8 cellular contexts compared by ENCODE assay signal in genomic region chr2:20594957-20595356, GRCh38. TPM values are rescaled to one million over a fixed set of nuclear protein-coding genes. Genes with fewer than 3 reads are reported as not detected.
A peak's percentile ranks its signal among the peaks of the same experiment; 100 is the strongest.
DNase-seq lines count a peak whose midpoint lies in the region; ATAC-seq, FAIRE-seq and TF ChIP-seq lines count a peak whose summit lies in the region.

No MANE protein-coding gene starts in this region.

- H4K91ac ChIP-seq in IMR-90 (ENCODE audit: insufficient read depth, low read depth, low read length): peak overlapping the region; percentile 84

- H3K36me3 ChIP-seq in IMR-90 (ENCODE audit: control insufficient read depth, insufficient read depth, low read length) (no peaks in the 10 kb centered on the region), heart right ventricle (no peaks in the 10 kb centered on the region)
- no peaks in the 10 kb centered on the region for H3K36me3 ChIP-seq in CD4-positive, alpha-beta memory T cell (ENCODE audit: insufficient read depth, low read length)

- DNase-seq in IMR-90 (no peak), heart right ventricle (peak in 1 of 2 donors; percentile 2), SHP77 treated with DMSO at 0.1 percent for 48 hours (lab: John Stamatoyannopoulos, UW) (no peak), D721Med (ENCODE audit: insufficient read length, low spot score) (no peak), HK-2 (ENCODE audit: unreplicated experiment) (no peak)
- DNase-seq in stimulated activated naive B cell treated with anti-CD40 and anti-IgM and Interleukin-4, amounts not matched to agents 10 μg/mL and 1 μg/mL and 100 μg/mL, for 72 hours: no peak
- no peak for DNase-seq in CD4-positive, alpha-beta memory T cell

- H3K56ac ChIP-seq in IMR-90 (ENCODE audit: extremely low read depth, insufficient read depth, low read length): no peak overlapping the region

- BruUV-seq in IMR-90 (replicated peaks; lab: Mats Ljungman, UMichigan): no TSS peak

- peak overlapping the region; percentile 85; the same call in 1 of the 2 replicates for H3K23ac ChIP-seq in IMR-90 (ENCODE audit: low read depth, low read length)

- peak overlapping the region; percentile 86 for H3K14ac ChIP-seq in IMR-90 (replicated peaks; ENCODE audit: low read depth, low read length)

- H3K9me1 ChIP-seq in IMR-90 (ENCODE audit: insufficient read depth, low read length): peaks cover 48% of the 10 kb centered on the region

- peaks cover 9 to 11% of the 10 kb centered on the region in 2 donors for H3K36me3 Mint-ChIP-seq in stimulated activated naive B cell treated with anti-CD40 and anti-IgM and Interleukin-4, amounts not matched to agents 10 μg/mL and 1 μg/mL and 100 μg/mL, for 72 hours
- H3K36me3 Mint-ChIP-seq in CD4-positive, alpha-beta memory T cell: peaks cover 0 to 5% of the 10 kb centered on the region in 2 donors

- H4K5ac ChIP-seq in IMR-90 (ENCODE audit: low read depth, low read length): 0 out of 2 replicates have a peak overlapping the region, but pooled peaks have one; percentile 10

- TF ChIP-seq RAD21 in IMR-90 (IDR thresholded peaks at IDR 0.05; ENCODE audit: low read length): no peak

- peak overlapping the region; percentile 23 to 76; a peak in 3 of 4 replicates for H4K8ac ChIP-seq in IMR-90 (ENCODE audit: low read depth in 2 of 2, low read length in 2 of 2)

- peak overlapping the region; percentile 47 for H2BK5ac ChIP-seq in IMR-90 (ENCODE audit: low read depth, low read length, poor library complexity, severe bottlenecking)

- H3K4me2 ChIP-seq in IMR-90 (ENCODE audit: low read depth, low read length): no peak overlapping the region

- H3K4me3 Mint-ChIP-seq in stimulated activated naive B cell treated with anti-CD40 and anti-IgM and Interleukin-4, amounts not matched to agents 10 μg/mL and 1 μg/mL and 100 μg/mL, for 72 hours: peak overlapping the region; percentile 61 to 68
- no peak overlapping the region for H3K4me3 Mint-ChIP-seq in CD4-positive, alpha-beta memory T cell

- dilution Hi-C loops in IMR-90 (cut with HindIII; ENCODE audit: low sequenced_read_pairs, unreplicated experiment): no loop called here

- no peak for FAIRE-seq in D721Med (lab: Jason Lieb, UNC)

- peaks cover 42% of the 10 kb centered on the region for H3K4me1 ChIP-seq in IMR-90 (ENCODE audit: control insufficient read depth, insufficient read depth, low read length)
- peaks cover 48 to 93% (median 76%) of the 10 kb centered on the region in 9 donors for H3K4me1 ChIP-seq in heart right ventricle
- H3K4me1 ChIP-seq in CD4-positive, alpha-beta memory T cell (ENCODE audit: insufficient read depth, low read length): no peaks in the 10 kb centered on the region

- H3K4ac ChIP-seq in IMR-90 (ENCODE audit: low read depth, low read length): peak overlapping the region; percentile 99

- 78% methylated on average over 3 of the region's 8 CpGs; no CpG with 5 or more reads in 1 of the 2 experiments for WGBS in IMR-90 (ENCODE audit: extremely low coverage in 2 of 2, insufficient read length in 1 of 2), 2 experiments
- 90% methylated on average over 8 of the region's 8 CpGs for WGBS in heart right ventricle, 2 donors

- H3K27me3 ChIP-seq in IMR-90 (ENCODE audit: control insufficient read depth, insufficient read depth, low read length) (no peaks in the 10 kb centered on the region), heart right ventricle (no peaks in the 10 kb centered on the region)
- no peaks in the 10 kb centered on the region for H3K27me3 ChIP-seq in CD4-positive, alpha-beta memory T cell (ENCODE audit: insufficient read depth, low read length)

- peak overlapping the region; percentile 97 for H2BK20ac ChIP-seq in IMR-90 (ENCODE audit: low read depth, low read length)

- CTCF ChIA-PET in IMR-90 (lab: Yijun Ruan, JAX): interaction anchor here (2.0 kb wide), 1 partner anchor 23 kb away, joined by 6 read pairs; no protein-coding TSS in a partner anchor
- CTCF ChIA-PET in CD4-positive, alpha-beta memory T cell (lab: Charles Lee; ENCODE audit: partially characterized antibody): interaction anchor here (1.4 to 2.5 kb wide), 2 partner anchors 47 to 66 kb away, joined by 4 to 8 read pairs; no protein-coding TSS in a partner anchor

- intact Hi-C loops in IMR-90 (cut with micrococcal nuclease): no loop called here
- intact Hi-C loops in heart right ventricle (cut with DNase I): loop anchor here in 2 of 10 donors (5.0 kb wide), 1 partner anchor 37 kb away; no protein-coding TSS in a partner anchor
- intact Hi-C loops in CD4-positive, alpha-beta memory T cell (cut with micrococcal nuclease): no loop called here

- H3K9me3 ChIP-seq in IMR-90 (ENCODE audit: control insufficient read depth, insufficient read depth, low read length): no peaks in the 10 kb centered on the region
- no peaks in the 10 kb centered on the region for H3K9me3 ChIP-seq in heart right ventricle
- H3K9me3 ChIP-seq in CD4-positive, alpha-beta memory T cell (ENCODE audit: control insufficient read depth in 1 of 2, low read length in 2 of 2): no peaks in the 10 kb centered on the region

- TF ChIP-seq CTCF in IMR-90 (conservative IDR thresholded peaks at IDR 0.05; ENCODE audit: low read depth, low read length): no peak
- TF ChIP-seq CTCF in heart right ventricle (IDR thresholded peaks at IDR 0.05): no peak
- no peak for TF ChIP-seq CTCF in D721Med (IDR thresholded peaks at IDR 0.05; ENCODE audit: insufficient read depth, missing control alignments)

- no peak overlapping the region for H3K4me3 ChIP-seq in IMR-90 (ENCODE audit: insufficient read depth, low read depth, low read length)
- no peak overlapping the region for H3K4me3 ChIP-seq in heart right ventricle
- no peak overlapping the region for H3K4me3 ChIP-seq in CD4-positive, alpha-beta memory T cell (ENCODE audit: low read length in 2 of 2)

- H3K79me1 ChIP-seq in IMR-90 (ENCODE audit: low read depth in 1 of 2, low read length in 2 of 2): peaks cover 0 to 7% of the 10 kb centered on the region in 2 experiments; a peak in 1 of 4 replicates

- no peak overlapping the region for H3K9ac ChIP-seq in IMR-90 (ENCODE audit: low read depth, low read length)

- H3K27ac Mint-ChIP-seq in stimulated activated naive B cell treated with anti-CD40 and anti-IgM and Interleukin-4, amounts not matched to agents 10 μg/mL and 1 μg/mL and 100 μg/mL, for 72 hours: peak overlapping the region; percentile 96
- H3K27ac Mint-ChIP-seq in CD4-positive, alpha-beta memory T cell: peak overlapping the region in 1 of 7 donors; percentile 8

- peak overlapping the region; percentile 100 for H2BK120ac ChIP-seq in IMR-90 (ENCODE audit: low read depth, low read length)

- no peaks in the 10 kb centered on the region for H3K9me3 Mint-ChIP-seq in stimulated activated naive B cell treated with anti-CD40 and anti-IgM and Interleukin-4, amounts not matched to agents 10 μg/mL and 1 μg/mL and 100 μg/mL, for 72 hours
- H3K9me3 Mint-ChIP-seq in CD4-positive, alpha-beta memory T cell: no peaks in the 10 kb centered on the region

- H3K27me3 Mint-ChIP-seq in stimulated activated naive B cell treated with anti-CD40 and anti-IgM and Interleukin-4, amounts not matched to agents 10 μg/mL and 1 μg/mL and 100 μg/mL, for 72 hours: peaks cover 18 to 24% of the 10 kb centered on the region in 2 donors
- H3K27me3 Mint-ChIP-seq in CD4-positive, alpha-beta memory T cell: no peaks in the 10 kb centered on the region

- POLR2A ChIA-PET in IMR-90 (lab: Charles Lee; ENCODE audit: unreplicated experiment): interaction anchor here (2.4 kb wide), 1 partner anchor 148 kb away, joined by 8 read pairs; the partner anchor contains the start of gene RHOB
- POLR2A ChIA-PET in CD4-positive, alpha-beta memory T cell (lab: Charles Lee; ENCODE audit: partially characterized antibody): no interaction called here

- H3K4me1 Mint-ChIP-seq in stimulated activated naive B cell treated with anti-CD40 and anti-IgM and Interleukin-4, amounts not matched to agents 10 μg/mL and 1 μg/mL and 100 μg/mL, for 72 hours: peaks cover 48 to 56% of the 10 kb centered on the region in 2 donors
- peaks cover 0 to 8% (median 1%) of the 10 kb centered on the region in 4 donors for H3K4me1 Mint-ChIP-seq in CD4-positive, alpha-beta memory T cell

- no peak for TF ChIP-seq POLR2A in IMR-90 (IDR thresholded peaks at IDR 0.05; ENCODE audit: low read depth, low read length)

- in situ Hi-C loops in IMR-90 (cut with MboI; ENCODE audit: low sequenced_read_pairs): no loop called here

- H2AK9ac ChIP-seq in IMR-90 (replicated peaks; ENCODE audit: low read depth, low read length, poor library complexity): peak overlapping the region; percentile 70

- H3K27ac ChIP-seq in IMR-90 (ENCODE audit: insufficient read depth, low read length): no peak overlapping the region
- H3K27ac ChIP-seq in heart right ventricle: peak overlapping the region; percentile 20 to 86 (median 82)
- H3K27ac ChIP-seq in CD4-positive, alpha-beta memory T cell (ENCODE audit: low read depth, low read length): no peak overlapping the region

- ATAC-seq in GM19395 (IDR thresholded peaks at IDR 0.05; ENCODE audit: unreplicated experiment) (peak; percentile 6), IMR-90 (ENCODE audit: low read depth) (no peak), heart right ventricle (no peak)
- ATAC-seq in stimulated activated naive B cell treated with anti-CD40 and anti-IgM and Interleukin-4, amounts not matched to agents 10 μg/mL and 1 μg/mL and 100 μg/mL, for 72 hours (replicated peaks): no peak

- H2AFZ ChIP-seq in IMR-90 (replicated peaks; ENCODE audit: low read length, poor library complexity): no peak overlapping the region

- H2BK15ac ChIP-seq in IMR-90 (ENCODE audit: low read depth, low read length): peak overlapping the region; percentile 91; the same call in 2 of the 3 replicates

- peak overlapping the region; percentile 93 for H2AK5ac ChIP-seq in IMR-90 (ENCODE audit: low read depth, low read length)

- peak overlapping the region; percentile 25 for H3K18ac ChIP-seq in IMR-90 (ENCODE audit: low read depth, low read length)

- H4K20me1 ChIP-seq in IMR-90 (ENCODE audit: insufficient read depth, low read length): no peaks in the 10 kb centered on the region

TF ChIP-seq in IMR-90, 13 proteins besides CTCF, POLR2A, EP300 and RAD21 (continues in another document):
- TF ChIP-seq MXI1 (IDR thresholded peaks at IDR 0.05; ENCODE audit: borderline replicate concordance, low read depth, low read length) (no peak), MAZ (IDR thresholded peaks at IDR 0.05; ENCODE audit: borderline replicate concordance, low read depth, low read length) (no peak)

RNA-seq across cellular contexts. Expression of gene HS1BP3, which starts 55.9 kb away (rescaled TPM):
- total RNA-seq in IMR-90 (2012; rRNA removed) (9.0 and 10.3 TPM in 2 replicates), heart right ventricle (10 to 100 TPM; 11.3 to 26.3 (median 16.1) TPM)
- polyA plus RNA-seq in IMR-90 (2012; rRNA removed) (13.6 and 14.8 TPM in 2 replicates), heart right ventricle (10 to 100 TPM; 16.8 to 24.6 TPM)
- polyA plus RNA-seq in IMR-90 (2012; cell fraction: cytosol; rRNA removed): 12.6 and 13.7 TPM in 2 replicates
- 34.4 and 38.9 TPM in 2 replicates for polyA plus RNA-seq in IMR-90 (2012; cell fraction: nucleus; rRNA removed; ENCODE audit: low replicate concordance)
- total RNA-seq in CD4-positive, alpha-beta memory T cell: 10 to 100 TPM; 20.1 TPM
- polyA plus RNA-seq in CD4-positive, alpha-beta memory T cell: 10 to 100 TPM; 16.7 to 17.5 TPM

Comparison
In these comparisons a context has a peak if more than half of its experiments do, and no peak if none do; other contexts are left out.
1. H3K27ac ChIP-seq: peak in heart right ventricle (10 of 10); none in IMR-90 (single experiment) and CD4-positive, alpha-beta memory T cell (single experiment).
2. H3K4me3 Mint-ChIP-seq: peak in stimulated activated naive B cell treated with anti-CD40 and anti-IgM and Interleukin-4, amounts not matched to agents 10 μg/mL and 1 μg/mL and 100 μg/mL, for 72 hours (2 of 2); none in CD4-positive, alpha-beta memory T cell (0 of 8).